1 cellular context compared by ENCODE assay signal in the genomic region with DNA sequence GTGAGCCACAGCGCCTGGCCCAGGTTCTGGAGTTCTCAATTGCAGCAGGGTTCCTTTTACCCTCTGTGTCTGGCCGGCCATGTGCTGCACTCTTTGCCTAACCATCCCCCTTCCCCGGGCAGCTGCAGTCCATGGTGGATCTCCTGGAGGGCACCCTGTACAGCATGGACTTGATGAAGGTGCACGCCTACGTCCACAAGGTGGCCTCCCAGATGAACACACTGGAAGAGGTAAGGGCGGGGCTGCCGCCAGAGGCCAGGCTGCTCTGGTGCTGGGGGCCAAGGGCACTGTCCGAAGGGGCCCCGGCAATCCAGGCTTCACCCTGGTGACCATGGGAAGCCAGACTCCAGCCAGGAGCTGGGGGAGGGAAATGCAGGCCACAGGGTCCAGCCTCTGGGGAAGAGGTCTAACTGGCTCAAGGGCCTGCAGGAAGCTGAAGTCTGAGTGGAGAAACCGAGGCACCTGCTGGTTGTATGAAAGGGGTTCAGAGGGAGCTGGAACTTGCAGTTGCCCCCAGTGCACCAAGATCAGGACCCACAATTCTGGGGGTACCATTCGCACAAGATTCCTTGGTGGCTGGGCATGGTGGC.
TF ChIP-seq lines count a peak whose summit lies in the region.

No MANE protein-coding gene starts in this region.

TF ChIP-seq in GM12878, 131 proteins besides CTCF, POLR2A, EP300 and RAD21 (continued from another document):
- peak; percentile 10; the same call in 1 of the 2 replicates for TF ChIP-seq SMC3 (IDR thresholded peaks at IDR 0.05; ENCODE audit: borderline replicate concordance, low read length)
